8 cellular contexts compared by ENCODE assay signal in genomic region chr12:121590476-121591143, GRCh38. TPM values are rescaled to one million over a fixed set of nuclear protein-coding genes. Genes with fewer than 3 reads are reported as not detected.
DNase-seq lines count a peak whose midpoint lies in the region; ATAC-seq and TF ChIP-seq lines count a peak whose summit lies in the region.

No MANE protein-coding gene starts in this region.

- no peaks in the 10 kb centered on the region for H3K9me3 ChIP-seq in CD4-positive, alpha-beta T cell (ENCODE audit: control insufficient read depth, low read length)
- H3K9me3 ChIP-seq in iPS-20b (ENCODE audit: insufficient read depth, low read depth, low read length), result no peaks in the 10 kb centered on the region
- H3K9me3 ChIP-seq in tibial artery, result no peaks in the 10 kb centered on the region

- peak overlapping the region; percentile 86 for H3K27ac ChIP-seq in CD4-positive, alpha-beta T cell (ENCODE audit: low read depth, low read length)
- H3K27ac ChIP-seq in iPS-20b (ENCODE audit: low read length) (peak overlapping the region; percentile 31), tibial artery (peak overlapping the region in 1 of 2 donors; percentile 61)

- H3K4me1 ChIP-seq in iPS-20b (ENCODE audit: insufficient read depth, low read length) (peaks cover 8% of the 10 kb centered on the region; the same call in 1 of the 2 replicates), tibial artery (no peaks in the 10 kb centered on the region)

- no peaks in the 10 kb centered on the region for H3K27me3 ChIP-seq in CD4-positive, alpha-beta T cell (ENCODE audit: control insufficient read depth, insufficient read depth, low read length)
- H3K27me3 ChIP-seq in H7 (ENCODE audit: control insufficient read depth, insufficient read depth, low read length) (no peaks in the 10 kb centered on the region), iPS-20b (ENCODE audit: insufficient read depth, low read length) (no peaks in the 10 kb centered on the region), tibial artery (no peaks in the 10 kb centered on the region)

- H3K4me3 ChIP-seq in H7 (ENCODE audit: insufficient read depth, low read depth, low read length) (no peak overlapping the region), iPS-20b (ENCODE audit: low read length) (peak overlapping the region; percentile 54; the same call in 1 of the 2 replicates), tibial artery (peak overlapping the region in 1 of 2 donors; percentile 49)

- POLR2A ChIA-PET in CD4-positive, alpha-beta T cell (lab: Charles Lee), result interaction anchor here (0.6 to 4.7 kb wide), 17 partner anchors 12 to 211 kb away, joined by 3 to 147 read pairs (median 4); partner anchors contain the start of genes KDM2B, ORAI1, RNF34 and SETD1B
- POLR2A ChIA-PET in activated naive CD8-positive, alpha-beta T cell treated with anti-CD3 and anti-CD28 coated beads, Interleukin-2, amount 10 ng/mL, durations not matched to agents 7 days and 5 days (lab: Charles Lee), result interaction anchor here (0.9 to 4.2 kb wide), 6 partner anchors 10 to 100 kb away, joined by 3 to 26 read pairs (median 14); partner anchors contain the start of genes KDM2B and ORAI1

- H3K9ac ChIP-seq in iPS-20b (ENCODE audit: low read depth, low read length), result peak overlapping the region; percentile 79; the same call in 1 of the 2 replicates

- H3K9me3 Mint-ChIP-seq in CD4-positive, alpha-beta T cell, result no peaks in the 10 kb centered on the region
- H3K9me3 Mint-ChIP-seq in activated naive CD8-positive, alpha-beta T cell treated with anti-CD3 and anti-CD28 coated beads, Interleukin-2, amount 10 ng/mL, durations not matched to agents 7 days and 5 days, result no peaks in the 10 kb centered on the region

- peak; percentile 70 for ATAC-seq in CD4-positive, alpha-beta T cell (ENCODE audit: poor library complexity)
- peak; percentile 81 for ATAC-seq in activated naive CD8-positive, alpha-beta T cell treated with anti-CD3 and anti-CD28 coated beads, Interleukin-2, amount 10 ng/mL, durations not matched to agents 7 days and 5 days (ENCODE audit: low read depth)

- H3K36me3 ChIP-seq in H7 (replicated peaks; ENCODE audit: control insufficient read depth, insufficient read depth, low read length) (peaks cover 5% of the 10 kb centered on the region), iPS-20b (ENCODE audit: insufficient read depth, low read depth, low read length) (peaks cover 13% of the 10 kb centered on the region), tibial artery (no peaks in the 10 kb centered on the region)

- peak; percentile 50 to 70 (median 56) for DNase-seq in CD4-positive, alpha-beta T cell
- peak; percentile 62 for DNase-seq in H7
- DNase-seq in activated naive CD8-positive, alpha-beta T cell treated with anti-CD3 and anti-CD28 coated beads, Interleukin-2, amount 10 ng/mL, durations not matched to agents 7 days and 5 days, result peak; percentile 60
- DNase-seq in stimulated activated CD8-positive, alpha-beta memory T cell treated with anti-CD3 and anti-CD28 coated beads, Interleukin-12 subunit alpha, Interleukin-12 subunit beta, amount 100 ng/mL, for 1 hour (ENCODE audit: low read depth), result peak; percentile 46
- DNase-seq in tibial artery, result no peak
- DNase-seq in HUDEP-2 (lab: John Stamatoyannopoulos, UW; ENCODE audit: unreplicated experiment in 76 of 76), result no peak

- H3K4me1 Mint-ChIP-seq in CD4-positive, alpha-beta T cell (ENCODE audit: low read depth), result peaks cover 40% of the 10 kb centered on the region
- peaks cover 29% of the 10 kb centered on the region for H3K4me1 Mint-ChIP-seq in activated naive CD8-positive, alpha-beta T cell treated with anti-CD3 and anti-CD28 coated beads, Interleukin-2, amount 10 ng/mL, durations not matched to agents 7 days and 5 days

- TF ChIP-seq CTCF in CD4-positive, alpha-beta T cell (IDR thresholded peaks at IDR 0.05), result no peak
- no peak for TF ChIP-seq CTCF in tibial artery (IDR thresholded peaks at IDR 0.05)

- intact Hi-C loops in CD4-positive, alpha-beta T cell (cut with DNase I, micrococcal nuclease), result loop anchor here (1.0 to 5.0 kb wide), 5 partner anchors 9 to 54 kb away; partner anchors contain the start of genes ORAI1 (in 2 of the 2) and KDM2B (in 1 of the 2)
- intact Hi-C loops in tibial artery (cut with DNase I; ENCODE audit: low total_unique reads), result no loop called here

- H3K27ac Mint-ChIP-seq in CD4-positive, alpha-beta T cell, result peak overlapping the region; percentile 99
- H3K27ac Mint-ChIP-seq in activated naive CD8-positive, alpha-beta T cell treated with anti-CD3 and anti-CD28 coated beads, Interleukin-2, amount 10 ng/mL, durations not matched to agents 7 days and 5 days, result peak overlapping the region; percentile 97

- H3K4me3 Mint-ChIP-seq in CD4-positive, alpha-beta T cell, result peak overlapping the region; percentile 92
- peak overlapping the region; percentile 83 for H3K4me3 Mint-ChIP-seq in activated naive CD8-positive, alpha-beta T cell treated with anti-CD3 and anti-CD28 coated beads, Interleukin-2, amount 10 ng/mL, durations not matched to agents 7 days and 5 days

- peaks cover 12% of the 10 kb centered on the region for H3K36me3 Mint-ChIP-seq in CD4-positive, alpha-beta T cell (ENCODE audit: low read depth)
- peaks cover 6% of the 10 kb centered on the region for H3K36me3 Mint-ChIP-seq in activated naive CD8-positive, alpha-beta T cell treated with anti-CD3 and anti-CD28 coated beads, Interleukin-2, amount 10 ng/mL, durations not matched to agents 7 days and 5 days

- H3K27me3 Mint-ChIP-seq in CD4-positive, alpha-beta T cell, result no peaks in the 10 kb centered on the region
- no peaks in the 10 kb centered on the region for H3K27me3 Mint-ChIP-seq in activated naive CD8-positive, alpha-beta T cell treated with anti-CD3 and anti-CD28 coated beads, Interleukin-2, amount 10 ng/mL, durations not matched to agents 7 days and 5 days

- CTCF ChIA-PET in CD4-positive, alpha-beta T cell (lab: Charles Lee), result interaction anchor here (0.7 to 2.2 kb wide), 7 partner anchors 9 to 205 kb away, joined by 3 to 9 read pairs (median 5); no protein-coding TSS in a partner anchor

- peak; percentile 45; the same call in 1 of the 2 replicates for TF ChIP-seq POLR2A in Raji (IDR thresholded peaks at IDR 0.05; ENCODE audit: insufficient read depth, low read depth, low read length)

RNA-seq across cellular contexts. Expression of gene KDM2B, which starts 9.8 kb away (rescaled TPM):
- 10 to 100 TPM; 60.4 to 62.6 TPM for total RNA-seq in CD4-positive, alpha-beta T cell
- 94.3 and 109 TPM in 2 replicates for total RNA-seq in H7 (2014; rRNA removed; shearing (Covaris generic))
- 10 to 100 TPM; 84.8 to 88.7 TPM for total RNA-seq in activated naive CD8-positive, alpha-beta T cell treated with anti-CD3 and anti-CD28 coated beads, Interleukin-2, amount 10 ng/mL, durations not matched to agents 7 days and 5 days

RNA-seq across cellular contexts. Expression of gene ORAI1, which starts 35.7 kb away (rescaled TPM):
- total RNA-seq in CD4-positive, alpha-beta T cell, result 10 to 100 TPM; 39.7 to 42.3 TPM
- 24.7 and 29.1 TPM in 2 replicates for total RNA-seq in H7 (2014; rRNA removed; shearing (Covaris generic))
- total RNA-seq in activated naive CD8-positive, alpha-beta T cell treated with anti-CD3 and anti-CD28 coated beads, Interleukin-2, amount 10 ng/mL, durations not matched to agents 7 days and 5 days, result 10 to 100 TPM; 54.2 to 60.1 TPM

Comparison
In these comparisons a context has a peak if more than half of its experiments do, and no peak if none do; other contexts are left out.
1. DNase-seq: peak in CD4-positive, alpha-beta T cell (10 of 10), H7 (single experiment), activated naive CD8-positive, alpha-beta T cell treated with anti-CD3 and anti-CD28 coated beads, Interleukin-2, amount 10 ng/mL, durations not matched to agents 7 days and 5 days (single experiment) and stimulated activated CD8-positive, alpha-beta memory T cell treated with anti-CD3 and anti-CD28 coated beads, Interleukin-12 subunit alpha, Interleukin-12 subunit beta, amount 100 ng/mL, for 1 hour (single experiment); none in tibial artery (0 of 2) and HUDEP-2 (0 of 76).